ENCODE assay signal across 10 cellular contexts in the genomic region with DNA sequence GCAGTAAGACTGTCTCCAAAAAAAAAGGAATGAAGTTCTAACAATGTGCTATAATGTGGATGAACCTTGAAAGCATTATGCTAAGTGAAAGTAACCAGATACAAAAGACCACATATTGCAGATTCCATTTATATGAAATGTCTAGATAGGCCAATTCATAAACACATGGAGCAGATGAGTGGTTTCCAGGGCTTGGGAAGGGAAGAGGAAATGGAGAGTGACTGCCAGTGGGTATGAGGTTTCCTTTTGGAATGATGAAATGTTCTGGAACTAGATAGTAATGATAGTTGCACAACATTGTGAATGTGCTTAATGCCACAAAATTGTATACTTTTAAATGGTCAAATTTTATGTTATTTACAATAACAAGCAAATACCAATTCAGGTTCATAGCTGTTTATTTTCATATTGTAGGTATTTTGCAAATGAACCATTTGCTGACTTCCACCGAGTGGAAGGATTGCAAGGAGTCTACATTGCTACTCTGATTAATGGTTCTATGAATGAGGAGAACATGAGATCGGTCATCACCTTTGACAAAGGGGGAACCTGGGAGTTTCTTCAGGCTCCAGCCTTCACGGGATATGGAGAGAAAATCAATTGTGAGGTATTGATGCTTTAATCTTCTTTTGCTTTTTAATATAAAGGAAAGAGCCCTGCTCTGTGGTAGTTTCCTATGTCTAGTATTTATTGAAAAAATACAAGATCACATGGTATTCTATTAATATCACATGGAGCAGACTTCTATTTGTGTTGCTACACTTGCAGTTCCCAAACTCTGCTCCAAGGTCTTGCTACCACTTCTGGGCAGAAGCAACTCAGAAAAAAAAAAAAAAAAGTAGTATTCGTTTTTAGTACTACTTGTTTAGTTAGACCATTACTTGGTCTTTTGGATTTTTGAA.
DNase-seq lines count a peak whose midpoint lies in the region; ATAC-seq and TF ChIP-seq lines count a peak whose summit lies in the region.
"Had no signal": no experiment of that assay in that cellular context is flagged by ENCODE, and none has a peak within 500 bp of the region (broad histone marks: within the 10 kb centered on the region; RNA-seq: fewer than 3 reads in every experiment).

No MANE protein-coding gene starts in this region.

- no peaks in the 10 kb centered on the region for H3K27me3 ChIP-seq in CD8-positive, alpha-beta memory T cell (ENCODE audit: insufficient read depth, low read length, poor library complexity, severe bottlenecking)
- H3K27me3 ChIP-seq in effector memory CD4-positive, alpha-beta T cell (replicated peaks; ENCODE audit: control insufficient read depth, insufficient read depth, low read length, poor library complexity, severe bottlenecking), result no peaks in the 10 kb centered on the region

- H3K9me3 ChIP-seq in CD8-positive, alpha-beta memory T cell (ENCODE audit: low read length), result peaks cover 5% of the 10 kb centered on the region
- no peaks in the 10 kb centered on the region for H3K9me3 ChIP-seq in effector memory CD4-positive, alpha-beta T cell (ENCODE audit: control insufficient read depth, low read length)

- H3K27ac ChIP-seq in CD8-positive, alpha-beta memory T cell (ENCODE audit: low read depth, low read length), result no peak overlapping the region
- no peak overlapping the region for H3K27ac ChIP-seq in effector memory CD4-positive, alpha-beta T cell (ENCODE audit: insufficient read depth, low read length, poor library complexity, severe bottlenecking)

- H3K4me1 ChIP-seq in CD8-positive, alpha-beta memory T cell (ENCODE audit: insufficient read depth, low read length), result no peaks in the 10 kb centered on the region
- no peaks in the 10 kb centered on the region for H3K4me1 ChIP-seq in effector memory CD4-positive, alpha-beta T cell (ENCODE audit: control insufficient read depth, insufficient read depth, low read length, poor library complexity, severe bottlenecking)

- H3K9me3 Mint-ChIP-seq in CD8-positive, alpha-beta memory T cell, result peaks cover 0 to 8% (median 4%) of the 10 kb centered on the region in 5 donors
- H3K9me3 Mint-ChIP-seq in natural killer cell, result no peaks in the 10 kb centered on the region

- H3K27me3 Mint-ChIP-seq in CD8-positive, alpha-beta memory T cell, result peaks cover 0 to 1% of the 10 kb centered on the region in 2 donors
- H3K27me3 Mint-ChIP-seq in natural killer cell (ENCODE audit: low read depth in 2 of 2), result no peaks in the 10 kb centered on the region

- no peak for TF ChIP-seq CTCF in cardiac fibroblast (IDR thresholded peaks at IDR 0.05; ENCODE audit: low read depth, low read length)
- TF ChIP-seq CTCF in natural killer cell (IDR thresholded peaks at IDR 0.05), result no peak

- POLR2A ChIA-PET in CD8-positive, alpha-beta memory T cell (lab: Charles Lee), result no interaction called here

- CTCF ChIA-PET in CD8-positive, alpha-beta memory T cell (lab: Charles Lee), result no interaction called here

- DNase-seq in CD8-positive, alpha-beta memory T cell, result no peak
- peak; percentile 47 for DNase-seq in M059J (ENCODE audit: low read depth)
- peak; percentile 40 to 82 for DNase-seq in cardiac fibroblast (ENCODE audit: low read depth in 2 of 2)
- DNase-seq in natural killer cell, result no peak
- DNase-seq in SIG-M5 treated with dmso at 0.1 percent for 504 hours (lab: John Stamatoyannopoulos, UW; ENCODE audit: unreplicated experiment), result no peak
- no peak for DNase-seq in SW480 (ENCODE audit: low spot score)
- no peak for DNase-seq in effector memory CD4-positive, alpha-beta T cell
- DNase-seq: activated CD4-positive, alpha-beta T cell treated with anti-CD3 and anti-CD28 coated beads for 48 hours; cerebellar nuclear complex; nucleus accumbens had no signal

- H3K36me3 ChIP-seq in CD8-positive, alpha-beta memory T cell (ENCODE audit: insufficient read depth, low read length), result peaks cover 56% of the 10 kb centered on the region
- peaks cover 81% of the 10 kb centered on the region for H3K36me3 ChIP-seq in effector memory CD4-positive, alpha-beta T cell (ENCODE audit: control insufficient read depth, insufficient read depth, low read length)

- H3K36me3 Mint-ChIP-seq in CD8-positive, alpha-beta memory T cell, result peaks cover 35 to 85% (median 41%) of the 10 kb centered on the region in 3 donors
- H3K36me3 Mint-ChIP-seq in natural killer cell, result peaks cover 28% of the 10 kb centered on the region

- no peak for ATAC-seq in natural killer cell

- peaks cover 35 to 49% (median 43%) of the 10 kb centered on the region in 3 donors for H3K4me1 Mint-ChIP-seq in CD8-positive, alpha-beta memory T cell
- peaks cover 41 to 63% of the 10 kb centered on the region in 2 donors for H3K4me1 Mint-ChIP-seq in natural killer cell

- intact Hi-C loops in natural killer cell (cut with micrococcal nuclease), result no loop called here

- H3K4me3 ChIP-seq in CD8-positive, alpha-beta memory T cell (ENCODE audit: low read length), result no peak overlapping the region
- no peak overlapping the region for H3K4me3 ChIP-seq in cardiac fibroblast (replicated peaks in 1 of 2; ENCODE audit: low read depth in 2 of 2, low read length in 2 of 2)
- no peak overlapping the region for H3K4me3 ChIP-seq in effector memory CD4-positive, alpha-beta T cell (ENCODE audit: insufficient read depth, low read depth, low read length, poor library complexity, severe bottlenecking)

- H3K27ac Mint-ChIP-seq in CD8-positive, alpha-beta memory T cell, result peak overlapping the region; percentile 40 to 92 (median 61)
- peak overlapping the region; percentile 77 to 95 for H3K27ac Mint-ChIP-seq in natural killer cell

- no peak overlapping the region for H3K4me3 Mint-ChIP-seq in CD8-positive, alpha-beta memory T cell
- H3K4me3 Mint-ChIP-seq in natural killer cell, result no peak overlapping the region

Comparison
In these comparisons a context has a peak if more than half of its experiments do, and no peak if none do; other contexts are left out.
1. DNase-seq: peak in M059J (single experiment) and cardiac fibroblast (2 of 2); none in CD8-positive, alpha-beta memory T cell (0 of 5), natural killer cell (single experiment), SIG-M5 treated with dmso at 0.1 percent for 504 hours (single experiment), SW480 (single experiment) and effector memory CD4-positive, alpha-beta T cell (0 of 3).